Comparison of ENCODE assay signal across 22 cellular contexts in the genomic region with DNA sequence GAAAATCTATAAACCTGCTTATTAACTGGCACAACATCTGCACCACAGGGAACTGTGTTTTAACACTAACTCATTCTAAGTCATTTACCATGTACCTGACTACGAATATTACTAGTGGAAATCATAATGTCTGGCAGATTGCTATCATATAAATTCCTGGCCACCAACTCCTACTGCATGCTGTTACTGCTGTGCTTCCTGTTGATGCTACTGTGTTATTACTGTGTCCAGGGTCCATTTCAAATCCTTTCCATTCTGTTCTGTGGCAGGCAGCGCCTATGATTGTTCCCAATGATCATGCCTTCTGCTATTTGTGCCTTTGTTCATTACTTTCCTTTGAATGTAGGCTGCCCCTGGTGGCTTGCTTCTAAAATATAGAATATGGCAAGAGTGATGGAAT.
"Had no signal": no experiment of that assay in that cellular context is flagged by ENCODE, and none has a peak within 500 bp of the region (broad histone marks: within the 10 kb centered on the region; RNA-seq: fewer than 3 reads in every experiment).

No MANE protein-coding gene starts in this region.

- H3K27me3 ChIP-seq: esophagus muscularis mucosa, neutrophil, testis had no signal

- H3K4me3 Mint-ChIP-seq: activated CD4-positive, alpha-beta memory T cell treated with anti-CD3 and anti-CD28 coated beads for 36 hours; activated naive CD8-positive, alpha-beta T cell treated with anti-CD3 and anti-CD28 coated beads, Interleukin-2, amount 10 ng/mL, durations not matched to agents 7 days and 5 days; mesothelial cell of epicardium; natural killer cell; stimulated activated naive B cell treated with anti-CD40 and anti-IgM and Interleukin-4, amounts not matched to agents 10 μg/mL and 1 μg/mL and 100 μg/mL, for 72 hours; type B pancreatic cell had no signal

- H3K36me3 ChIP-seq: esophagus muscularis mucosa, neutrophil had no signal

- H3K36me3 Mint-ChIP-seq: activated CD4-positive, alpha-beta memory T cell treated with anti-CD3 and anti-CD28 coated beads for 36 hours; activated naive CD8-positive, alpha-beta T cell treated with anti-CD3 and anti-CD28 coated beads, Interleukin-2, amount 10 ng/mL, durations not matched to agents 7 days and 5 days; mesothelial cell of epicardium; natural killer cell; stimulated activated naive B cell treated with anti-CD40 and anti-IgM and Interleukin-4, amounts not matched to agents 10 μg/mL and 1 μg/mL and 100 μg/mL, for 72 hours; type B pancreatic cell had no signal

- H3K27ac Mint-ChIP-seq: activated CD4-positive, alpha-beta memory T cell treated with anti-CD3 and anti-CD28 coated beads for 36 hours; activated naive CD8-positive, alpha-beta T cell treated with anti-CD3 and anti-CD28 coated beads, Interleukin-2, amount 10 ng/mL, durations not matched to agents 7 days and 5 days; mesothelial cell of epicardium; natural killer cell; stimulated activated naive B cell treated with anti-CD40 and anti-IgM and Interleukin-4, amounts not matched to agents 10 μg/mL and 1 μg/mL and 100 μg/mL, for 72 hours; type B pancreatic cell had no signal

- H3K27me3 Mint-ChIP-seq: activated CD4-positive, alpha-beta memory T cell treated with anti-CD3 and anti-CD28 coated beads for 36 hours; activated naive CD8-positive, alpha-beta T cell treated with anti-CD3 and anti-CD28 coated beads, Interleukin-2, amount 10 ng/mL, durations not matched to agents 7 days and 5 days; stimulated activated naive B cell treated with anti-CD40 and anti-IgM and Interleukin-4, amounts not matched to agents 10 μg/mL and 1 μg/mL and 100 μg/mL, for 72 hours; type B pancreatic cell had no signal

- H3K9me3 Mint-ChIP-seq: activated CD4-positive, alpha-beta memory T cell treated with anti-CD3 and anti-CD28 coated beads for 36 hours; activated naive CD8-positive, alpha-beta T cell treated with anti-CD3 and anti-CD28 coated beads, Interleukin-2, amount 10 ng/mL, durations not matched to agents 7 days and 5 days; mesothelial cell of epicardium; natural killer cell; stimulated activated naive B cell treated with anti-CD40 and anti-IgM and Interleukin-4, amounts not matched to agents 10 μg/mL and 1 μg/mL and 100 μg/mL, for 72 hours; type B pancreatic cell had no signal

- H3K4me3 ChIP-seq: coronary artery, esophagus muscularis mucosa, smooth muscle cell, testis had no signal

- H3K4me2 ChIP-seq: smooth muscle cell had no signal

- ATAC-seq: left ventricle myocardium superior; natural killer cell; sciatic nerve; stimulated activated naive B cell treated with anti-CD40 and anti-IgM and Interleukin-4, amounts not matched to agents 10 μg/mL and 1 μg/mL and 100 μg/mL, for 72 hours had no signal

- H3K4me1 Mint-ChIP-seq: mesothelial cell of epicardium had no signal

- DNase-seq: activated CD4-positive, alpha-beta memory T cell treated with anti-CD3 and anti-CD28 coated beads for 36 hours; activated CD4-positive, alpha-beta T cell treated with anti-CD3 and anti-CD28 coated beads for 48 hours; activated naive CD4-positive, alpha-beta T cell treated with Interleukin-2 at 50 U/mL for 16 hours; activated naive CD8-positive, alpha-beta T cell treated with anti-CD3 and anti-CD28 coated beads, Interleukin-2, amount 10 ng/mL, durations not matched to agents 7 days and 5 days; activated T-cell treated with anti-CD3 and anti-CD28 coated beads, Interleukin-2, amount 50 U/mL, for 48 hours; amniotic stem cell; head of caudate nucleus; hypothalamus; left ventricle myocardium superior; mammary epithelial cell; natural killer cell; stimulated activated CD4-positive, alpha-beta T cell treated with anti-CD3 and anti-CD28 coated beads, Interleukin-15, amount 100 ng/mL, for 24 hours; stimulated activated naive B cell treated with anti-CD40 and anti-IgM and Interleukin-4, amounts not matched to agents 10 μg/mL and 1 μg/mL and 100 μg/mL, for 72 hours; T-helper 9 cell; testis had no signal

- H3K27ac ChIP-seq: coronary artery, esophagus muscularis mucosa, neutrophil, testis had no signal

- H3K9me3 ChIP-seq: esophagus muscularis mucosa, neutrophil, testis had no signal
